ENCODE assay signal across 8 cellular contexts in the genomic region with DNA sequence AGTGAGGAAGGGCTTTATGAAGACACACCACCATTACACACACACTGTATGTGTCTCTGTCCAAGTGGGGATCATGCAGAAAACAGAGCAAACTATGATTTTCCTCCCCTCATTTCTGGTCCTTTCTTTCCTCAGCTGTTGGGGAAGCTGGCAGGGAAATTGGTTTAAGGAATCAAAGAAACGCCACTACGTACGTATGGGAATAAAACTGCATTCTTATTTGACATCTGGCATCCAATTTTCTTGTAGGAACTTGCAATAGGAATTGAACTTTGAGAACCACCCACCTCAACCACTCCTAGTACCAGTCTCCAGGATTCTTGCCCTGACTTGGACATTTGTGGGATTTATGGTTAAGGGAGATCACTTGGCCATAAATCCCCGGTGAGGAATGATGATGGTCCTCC.
DNase-seq lines count a peak whose midpoint lies in the region; ATAC-seq and TF ChIP-seq lines count a peak whose summit lies in the region.

No MANE protein-coding gene starts in this region.

- intact Hi-C loops in left ventricle myocardium inferior (cut with micrococcal nuclease) (no loop called here), left ventricle myocardium superior (cut with micrococcal nuclease) (no loop called here), vagina (cut with DNase I) (no loop called here)

- POLR2A ChIA-PET in HEK293T (lab: Yijun Ruan, JAX), result interaction anchor here (0.6 to 1.2 kb wide), 2 partner anchors 10 to 102 kb away, joined by 3 to 4 read pairs; no protein-coding TSS in a partner anchor

- ATAC-seq in left ventricle myocardium superior, result no peak

- H3K9ac ChIP-seq in duodenal mucosa (ENCODE audit: low read depth in 1 of 2, low read length in 2 of 2) (peak overlapping the region; percentile 70 to 85), mucosa of stomach (ENCODE audit: low read length) (peak overlapping the region; percentile 76)

- CTCF ChIA-PET in HEK293T (lab: Yijun Ruan, JAX), result no interaction called here

- H3K27me3 ChIP-seq in left ventricle myocardium inferior (ENCODE audit: low read depth) (peaks cover 60% of the 10 kb centered on the region), duodenal mucosa (ENCODE audit: control insufficient read depth in 1 of 2, insufficient read depth in 2 of 2, low read length in 2 of 2) (no peaks in the 10 kb centered on the region), mucosa of stomach (ENCODE audit: control insufficient read depth, insufficient read depth, low read length) (no peaks in the 10 kb centered on the region), vagina (no peaks in the 10 kb centered on the region)

- TF ChIP-seq POLR2A in vagina (IDR thresholded peaks at IDR 0.05), result no peak

- H3K36me3 ChIP-seq in left ventricle myocardium inferior, result no peaks in the 10 kb centered on the region
- peaks cover 0 to 3% of the 10 kb centered on the region in 2 donors for H3K36me3 ChIP-seq in duodenal mucosa (ENCODE audit: control insufficient read depth in 1 of 2, insufficient read depth in 2 of 2, low read length in 2 of 2)
- H3K36me3 ChIP-seq in mucosa of stomach (ENCODE audit: control insufficient read depth, insufficient read depth, low read length), result no peaks in the 10 kb centered on the region
- H3K36me3 ChIP-seq in vagina, result no peaks in the 10 kb centered on the region

- TF ChIP-seq CTCF in left ventricle myocardium inferior (IDR thresholded peaks at IDR 0.05; ENCODE audit: borderline replicate concordance) (no peak), vagina (IDR thresholded peaks at IDR 0.05) (no peak)

- DNase-seq in left ventricle myocardium inferior (no peak), left ventricle myocardium superior (no peak), vagina (ENCODE audit: extremely low spot score in 2 of 2) (no peak), NCI-H345 (lab: John Stamatoyannopoulos, UW) (no peak), HEK293T (ENCODE audit: extremely low spot score) (no peak)
- DNase-seq in activated CD4-positive, CD25-positive, alpha-beta regulatory T cell treated with anti-CD3 and anti-CD28 coated beads, Interleukin-2, amount 50 U/mL, for 72 hours, result no peak

- H3K9me3 ChIP-seq in left ventricle myocardium inferior (replicated peaks) (no peaks in the 10 kb centered on the region), duodenal mucosa (ENCODE audit: control insufficient read depth in 1 of 2, low read length in 2 of 2) (no peaks in the 10 kb centered on the region), mucosa of stomach (ENCODE audit: control insufficient read depth, low read length) (no peaks in the 10 kb centered on the region), vagina (no peaks in the 10 kb centered on the region)

- no peak overlapping the region for H3K27ac ChIP-seq in left ventricle myocardium inferior (replicated peaks)
- H3K27ac ChIP-seq in duodenal mucosa (ENCODE audit: low read depth, low read length), result no peak overlapping the region
- peak overlapping the region; percentile 38 for H3K27ac ChIP-seq in vagina

- H3K4me3 ChIP-seq in left ventricle myocardium inferior (peak overlapping the region; percentile 71), duodenal mucosa (ENCODE audit: low read depth in 1 of 2, low read length in 2 of 2) (peak overlapping the region; percentile 74 to 87), mucosa of stomach (ENCODE audit: low read length) (peak overlapping the region; percentile 92), vagina (peak overlapping the region; percentile 44 to 54)

- H3K4me1 ChIP-seq in left ventricle myocardium inferior (peaks cover 31% of the 10 kb centered on the region), duodenal mucosa (ENCODE audit: control insufficient read depth in 1 of 2, insufficient read depth in 2 of 2, low read length in 2 of 2) (peaks cover 4 to 5% of the 10 kb centered on the region in 2 donors), mucosa of stomach (ENCODE audit: control insufficient read depth, insufficient read depth, low read length) (peaks cover 7% of the 10 kb centered on the region), vagina (peaks cover 16% of the 10 kb centered on the region)

TF ChIP-seq in HEK293T, 16 proteins besides CTCF, POLR2A, EP300 and RAD21:
- TF ChIP-seq LEF1 (IDR thresholded peaks at IDR 0.05; ENCODE audit: borderline replicate concordance), result no peak
